13 cellular contexts compared by ENCODE assay signal in genomic region chr9:112049834-112050516, GRCh38.
DNase-seq lines count a peak whose midpoint lies in the region; ATAC-seq, FAIRE-seq and TF ChIP-seq lines count a peak whose summit lies in the region.
"Had no signal": no experiment of that assay in that cellular context is flagged by ENCODE, and none has a peak within 500 bp of the region (broad histone marks: within the 10 kb centered on the region; RNA-seq: fewer than 3 reads in every experiment).

No MANE protein-coding gene starts in this region.

- peak overlapping the region; percentile 68 for H3K9ac ChIP-seq in astrocyte (ENCODE audit: low read length)
- H3K9ac ChIP-seq in skeletal muscle satellite cell (ENCODE audit: low read depth, low read length): peak overlapping the region; percentile 78

- H3K79me2 ChIP-seq in astrocyte (ENCODE audit: insufficient read depth, low read length): no peaks in the 10 kb centered on the region

- H3K36me3 ChIP-seq in astrocyte (ENCODE audit: insufficient read depth, low read length): no peaks in the 10 kb centered on the region
- peaks cover 5% of the 10 kb centered on the region for H3K36me3 ChIP-seq in left ventricle myocardium inferior
- no peaks in the 10 kb centered on the region for H3K36me3 ChIP-seq in skeletal muscle satellite cell (ENCODE audit: insufficient read depth, low read length)

- H3K27me3 ChIP-seq in astrocyte (ENCODE audit: insufficient read depth, low read length) (no peaks in the 10 kb centered on the region), left ventricle myocardium inferior (ENCODE audit: low read depth) (no peaks in the 10 kb centered on the region), skeletal muscle satellite cell (ENCODE audit: control insufficient read depth, insufficient read depth, low read length) (no peaks in the 10 kb centered on the region)

- H3K4me3 Mint-ChIP-seq in HFFc6: peak overlapping the region; percentile 55
- H3K4me3 Mint-ChIP-seq in astrocyte (ENCODE audit: unreplicated experiment): peak overlapping the region; percentile 21
- H3K4me3 Mint-ChIP-seq: CD8-positive, alpha-beta T cell had no signal

- FAIRE-seq in astrocyte (lab: Jason Lieb, UNC): peak; percentile 5

- ATAC-seq in HG03442 (IDR thresholded peaks at IDR 0.05; ENCODE audit: unreplicated experiment): no peak
- ATAC-seq in GM21528 (IDR thresholded peaks at IDR 0.05; ENCODE audit: low FRiP score, unreplicated experiment): no peak
- ATAC-seq: CD8-positive, alpha-beta T cell had no signal

- peak overlapping the region; percentile 46 for H3K4me2 ChIP-seq in astrocyte (ENCODE audit: low read length)
- H3K4me2 ChIP-seq in skeletal muscle satellite cell (ENCODE audit: low read length): peak overlapping the region; percentile 54

- H3K36me3 Mint-ChIP-seq in HFFc6 (ENCODE audit: low read depth) (peaks cover 41% of the 10 kb centered on the region), astrocyte (ENCODE audit: low read depth, unreplicated experiment) (peaks cover 6% of the 10 kb centered on the region)

- H2AFZ ChIP-seq in astrocyte (ENCODE audit: low read depth, low read length): no peak overlapping the region

- H4K20me1 ChIP-seq in astrocyte (ENCODE audit: insufficient read depth, low read length): no peaks in the 10 kb centered on the region

- H3K4me3 ChIP-seq in astrocyte (ENCODE audit: insufficient read depth, low read depth, low read length) (no peak overlapping the region), left ventricle myocardium inferior (no peak overlapping the region), skeletal muscle satellite cell (ENCODE audit: low read length) (peak overlapping the region; percentile 2)

- H3K4me1 ChIP-seq in astrocyte (ENCODE audit: insufficient read depth, low read length) (peaks cover 49% of the 10 kb centered on the region), left ventricle myocardium inferior (peaks cover 27% of the 10 kb centered on the region), skeletal muscle satellite cell (ENCODE audit: control insufficient read depth, insufficient read depth, low read length) (peaks cover 66% of the 10 kb centered on the region)

- DNase-seq in HFFc6 (no peak), astrocyte (ENCODE audit: low read depth) (peak; percentile 73), left ventricle myocardium inferior (no peak), NCI-H226 (no peak)
- no peak for DNase-seq in activated CD8-positive, alpha-beta memory T cell treated with anti-CD3 and anti-CD28 coated beads, Interleukin-2, amount 50 U/mL, for 4 hours
- DNase-seq: activated CD4-positive, alpha-beta T cell treated with anti-CD3 and anti-CD28 coated beads for 1 hour; CD8-positive, alpha-beta T cell; cerebellar nuclear complex; posterior cingulate gyrus; SIG-M5 had no signal

- TF ChIP-seq CTCF in HFFc6 (IDR thresholded peaks at IDR 0.05) (no peak), astrocyte (IDR thresholded peaks at IDR 0.05; ENCODE audit: insufficient read depth, low read depth, low read length) (no peak), left ventricle myocardium inferior (IDR thresholded peaks at IDR 0.05; ENCODE audit: borderline replicate concordance) (no peak)

- H3K27ac Mint-ChIP-seq in HFFc6 (peak overlapping the region; percentile 78), astrocyte (ENCODE audit: unreplicated experiment) (peak overlapping the region; percentile 89)
- H3K27ac Mint-ChIP-seq: CD8-positive, alpha-beta T cell had no signal

- H3K27ac ChIP-seq in astrocyte (ENCODE audit: low read depth, low read length) (peak overlapping the region; percentile 84), left ventricle myocardium inferior (replicated peaks) (peak overlapping the region; percentile 61)

- H3K27me3 Mint-ChIP-seq in HFFc6 (ENCODE audit: insufficient read depth): no peaks in the 10 kb centered on the region; the same call in 1 of the 2 replicates
- no peaks in the 10 kb centered on the region for H3K27me3 Mint-ChIP-seq in astrocyte (ENCODE audit: low read depth, unreplicated experiment)

- peaks cover 72% of the 10 kb centered on the region for H3K4me1 Mint-ChIP-seq in HFFc6 (ENCODE audit: low read depth)
- peaks cover 31% of the 10 kb centered on the region for H3K4me1 Mint-ChIP-seq in astrocyte (ENCODE audit: low read depth, unreplicated experiment)

- H3K9me3 Mint-ChIP-seq in HFFc6 (peaks cover 12% of the 10 kb centered on the region), astrocyte (ENCODE audit: unreplicated experiment) (peaks cover 10% of the 10 kb centered on the region)

- H3K9me3 ChIP-seq in astrocyte (ENCODE audit: insufficient read depth, low read depth, low read length) (no peaks in the 10 kb centered on the region), left ventricle myocardium inferior (replicated peaks) (no peaks in the 10 kb centered on the region), skeletal muscle satellite cell (replicated peaks; ENCODE audit: low read length) (peaks cover 3% of the 10 kb centered on the region)

- intact Hi-C loops in left ventricle myocardium inferior (cut with micrococcal nuclease): no loop called here
